Comparison of ENCODE assay signal across 8 cellular contexts in genomic region chr11:31509017-31509411, GRCh38. TPM values are rescaled to one million over a fixed set of nuclear protein-coding genes. Genes with fewer than 3 reads are reported as not detected.
A peak's percentile ranks its signal among the peaks of the same experiment; 100 is the strongest.
DNase-seq lines count a peak whose midpoint lies in the region; ATAC-seq, FAIRE-seq and TF ChIP-seq lines count a peak whose summit lies in the region.

No MANE protein-coding gene starts in this region.

- no peaks in the 10 kb centered on the region for H4K20me1 ChIP-seq in HepG2 (ENCODE audit: insufficient read depth, low read length)

- no peak for TF ChIP-seq RAD21 in HepG2 (CRISPR knock-in tag; IDR thresholded peaks at IDR 0.05)

- no peaks in the 10 kb centered on the region for H3K9me3 Mint-ChIP-seq in type B pancreatic cell

- BruUV-seq in HepG2 (replicated peaks; lab: Mats Ljungman, UMichigan) = TSS peak; percentile 78

- peaks cover 16% of the 10 kb centered on the region for H3K36me3 Mint-ChIP-seq in type B pancreatic cell

- no peak for TF ChIP-seq CTCF in astrocyte of the cerebellum (IDR thresholded peaks at IDR 0.05; ENCODE audit: low read depth, low read length, missing control alignments)
- TF ChIP-seq CTCF in HepG2 (CRISPR knock-in tag; IDR thresholded peaks at IDR 0.05) = no peak
- TF ChIP-seq CTCF in type B pancreatic cell (conservative IDR thresholded peaks at IDR 0.05) = no peak

- H3K27ac ChIP-seq in HUES48 (ENCODE audit: low read depth, low read length) (peak overlapping the region; percentile 78), HepG2 (ENCODE audit: extremely low read length, insufficient read depth, low read length) (peak overlapping the region; percentile 89)

- H2AFZ ChIP-seq in HepG2 (ENCODE audit: low read length) = peak overlapping the region; percentile 52

- peak overlapping the region; percentile 99 for H3K27ac Mint-ChIP-seq in type B pancreatic cell

- H3K79me2 ChIP-seq in HepG2 (ENCODE audit: insufficient read depth, low read length) = peaks cover 74% of the 10 kb centered on the region

- TF ChIP-seq POLR2A in HepG2 (IDR thresholded peaks at IDR 0.05; ENCODE audit: insufficient read depth in 1 of 2, low read depth in 2 of 2, low read length in 2 of 2) = no peak

- peak overlapping the region; percentile 90 for H3K4me2 ChIP-seq in HepG2 (ENCODE audit: low read depth, low read length)

- H3K9me3 ChIP-seq in HUES48 (ENCODE audit: control insufficient read depth, insufficient read depth, low read length) (no peaks in the 10 kb centered on the region), HepG2 (ENCODE audit: low read length) (no peaks in the 10 kb centered on the region)

- ATAC-seq in GM19452 (IDR thresholded peaks at IDR 0.05; ENCODE audit: unreplicated experiment) (peak; percentile 13), HepG2 (peak; percentile 15), HG02970 (IDR thresholded peaks at IDR 0.05; ENCODE audit: low FRiP score, unreplicated experiment) (no peak)

- peaks cover 7% of the 10 kb centered on the region; the same call in 1 of the 2 replicates for H3K36me3 ChIP-seq in HUES48 (ENCODE audit: control insufficient read depth, insufficient read depth, low read length)
- peaks cover 0 to 5% of the 10 kb centered on the region in 2 experiments; a peak in 1 of 5 replicates for H3K36me3 ChIP-seq in HepG2 (replicated peaks in 1 of 2; ENCODE audit: control insufficient read depth in 1 of 2, insufficient read depth in 2 of 2, low read length in 2 of 2)

- DNase-seq in DMS 273 (lab: John Stamatoyannopoulos, UW; ENCODE audit: unreplicated experiment) (peak; percentile 46), astrocyte of the cerebellum (ENCODE audit: low read depth) (no peak), HepG2 (ENCODE audit: low spot score) (peak; percentile 6), type B pancreatic cell (ENCODE audit: extremely low spot score, unreplicated experiment) (no peak)
- no peak for DNase-seq in stimulated activated CD4-positive, alpha-beta T cell treated with anti-CD3 and anti-CD28 coated beads, Interleukin-4, amount 100 ng/mL, for 4 hours

- peak overlapping the region; percentile 90 for H3K9ac ChIP-seq in HUES48 (ENCODE audit: low read depth, low read length)
- peak overlapping the region; percentile 83 for H3K9ac ChIP-seq in HepG2 (ENCODE audit: insufficient read depth, low read depth, low read length)

- CTCF ChIA-PET in HepG2 (lab: Yijun Ruan, JAX; ENCODE audit: low intra/inter-chr PET ratio, low total read pairs) = no interaction called here

- under 1% methylated on average over 8 of the region's 8 CpGs for WGBS in HepG2 (ENCODE audit: low lambda C conversion rate)

- H3K4me3 Mint-ChIP-seq in type B pancreatic cell = peak overlapping the region; percentile 100

- FAIRE-seq in HepG2 (lab: Jason Lieb, UNC) = no peak

- H3K4me3 ChIP-seq in HUES48 (ENCODE audit: low read depth, low read length) (peak overlapping the region; percentile 97), astrocyte of the cerebellum (ENCODE audit: low read depth, low read length) (peak overlapping the region; percentile 87), HepG2 (replicated peaks in 1 of 3; ENCODE audit: insufficient read depth in 1 of 3, low read depth in 2 of 3, low read length in 3 of 3) (peak overlapping the region; percentile 65 to 86 (median 66))

- POLR2A ChIA-PET in HepG2 (lab: Yijun Ruan, JAX) = no interaction called here

- intact Hi-C loops in HepG2 (cut with micrococcal nuclease; ENCODE audit: unreplicated experiment) = loop anchor here (10.0 kb wide), 1 partner anchor 306 kb away; the partner anchor contains the start of gene PAX6

- H3K27me3 Mint-ChIP-seq in type B pancreatic cell = no peaks in the 10 kb centered on the region

- in situ Hi-C loops in astrocyte of the cerebellum (cut with HindIII; ENCODE audit: low sequenced_read_pairs) (no loop called here), HepG2 (cut with HindIII; ENCODE audit: extremely low pct_ligation_motif_present, low pct_unique_long_range_greater_than_20kb) (no loop called here)

- no peaks in the 10 kb centered on the region for H3K27me3 ChIP-seq in HUES48 (ENCODE audit: control insufficient read depth, insufficient read depth, low read length)
- H3K27me3 ChIP-seq in HepG2 (ENCODE audit: control insufficient read depth in 1 of 2, insufficient read depth in 2 of 2, low read length in 2 of 2) = no peaks in the 10 kb centered on the region; a peak in 1 of 5 replicates

- TF ChIP-seq EP300 in HepG2 (IDR thresholded peaks at IDR 0.05; ENCODE audit: low read depth in 2 of 2, low read length in 2 of 2) (no peak), HepG2 (CRISPR knock-in tag; IDR thresholded peaks at IDR 0.05; ENCODE audit: borderline replicate concordance) (no peak)

- H3K4me1 ChIP-seq in HUES48 (ENCODE audit: control insufficient read depth, insufficient read depth, low read length) (peaks cover 16% of the 10 kb centered on the region), HepG2 (ENCODE audit: insufficient read depth, low read length) (peaks cover 42% of the 10 kb centered on the region)

- peaks cover 24% of the 10 kb centered on the region for H3K4me1 Mint-ChIP-seq in type B pancreatic cell (ENCODE audit: unreplicated experiment)

TF ChIP-seq in HepG2, 621 proteins besides CTCF, POLR2A, EP300 and RAD21 (continues in another document):
- TF ChIP-seq HIVEP1 (CRISPR knock-in tag; IDR thresholded peaks at IDR 0.05) (no peak), ZNF740 (CRISPR knock-in tag; IDR thresholded peaks at IDR 0.05) (no peak), ZBTB34 (CRISPR knock-in tag; IDR thresholded peaks at IDR 0.05) (no peak)

RNA-seq across cellular contexts. Expression of gene IMMP1L, which starts 0.4 kb away (rescaled TPM):
- total RNA-seq in HepG2 (2016; rRNA removed; fragmentation: Illumina TruSeq; extraction: Trizol) (51.8 and 57.9 TPM in 2 replicates), type B pancreatic cell (ENCODE audit: low replicate concordance) (27.7 and 35.2 TPM in 2 replicates)
- total RNA-seq in HepG2 (2016; cell fraction: cytosol; rRNA removed; fragmentation: Illumina TruSeq; extraction: Trizol; ENCODE audit: low read depth) = 104 and 120 TPM in 2 replicates
- total RNA-seq in HepG2 (2016; cell fraction: insoluble cytoplasmic fraction; rRNA removed; fragmentation: Illumina TruSeq; extraction: Trizol) = 64.0 and 123 TPM in 2 replicates
- 84.7 and 100 TPM in 2 replicates for total RNA-seq in HepG2 (2016; cell fraction: membrane; rRNA removed; fragmentation: Illumina TruSeq; extraction: Trizol)
- total RNA-seq in HepG2 (2016; cell fraction: nucleus; rRNA removed; fragmentation: Illumina TruSeq; extraction: Trizol) = 40.4 and 42.9 TPM in 2 replicates
- 26.1 and 42.4 TPM in 2 replicates for polyA plus RNA-seq in HepG2 (2011; rRNA removed)
- 20.1 and 22.4 TPM in 2 replicates for polyA plus RNA-seq in HepG2 (2011; cell fraction: cytosol; rRNA removed)
- polyA plus RNA-seq in HepG2 (2011; cell fraction: nucleus; rRNA removed) = 11.1 and 15.1 TPM in 2 replicates
- polyA plus RNA-seq in HepG2 (2012) = 23.5 and 24.7 TPM in 2 replicates
- 80.2 and 87.5 TPM in 2 replicates for polyA plus RNA-seq in HepG2 (2016; cell fraction: cytosol; fragmentation: Illumina TruSeq; extraction: Trizol; ENCODE audit: low read depth)
- 46.2 and 82.2 TPM in 2 replicates for polyA plus RNA-seq in HepG2 (2016; cell fraction: insoluble cytoplasmic fraction; fragmentation: Illumina TruSeq; extraction: Trizol; ENCODE audit: low read depth)
- 60.8 and 86.8 TPM in 2 replicates for polyA plus RNA-seq in HepG2 (2016; cell fraction: membrane; fragmentation: Illumina TruSeq; extraction: Trizol; ENCODE audit: low read depth)
- 40.9 and 42.9 TPM in 2 replicates for polyA plus RNA-seq in HepG2 (2016; cell fraction: nucleus; fragmentation: Illumina TruSeq; extraction: Trizol; ENCODE audit: insufficient read depth, low read depth)
- polyA minus RNA-seq in HepG2 (2011; rRNA and poly(A)+ RNA removed; ENCODE audit: low replicate concordance) = 4.9 and 8.8 TPM in 2 replicates
- polyA minus RNA-seq in HepG2 (2011; cell fraction: cytosol; rRNA and poly(A)+ RNA removed) = 5.8 and 5.9 TPM in 2 replicates
- 34.9 and 50.6 TPM in 2 replicates for polyA minus RNA-seq in HepG2 (2011; cell fraction: nucleus; rRNA and poly(A)+ RNA removed)

RNA-seq across cellular contexts. Expression of gene ELP4, which starts 0.6 kb away (rescaled TPM):
- 19.1 and 23.1 TPM in 2 replicates for total RNA-seq in HepG2 (2016; rRNA removed; fragmentation: Illumina TruSeq; extraction: Trizol)
- 3.9 and 5.7 TPM in 2 replicates for total RNA-seq in HepG2 (2016; cell fraction: cytosol; rRNA removed; fragmentation: Illumina TruSeq; extraction: Trizol; ENCODE audit: low read depth)
- 17.1 and 19.0 TPM in 2 replicates for total RNA-seq in HepG2 (2016; cell fraction: insoluble cytoplasmic fraction; rRNA removed; fragmentation: Illumina TruSeq; extraction: Trizol)
- total RNA-seq in HepG2 (2016; cell fraction: membrane; rRNA removed; fragmentation: Illumina TruSeq; extraction: Trizol) = 8.0 and 9.1 TPM in 2 replicates
- total RNA-seq in HepG2 (2016; cell fraction: nucleus; rRNA removed; fragmentation: Illumina TruSeq; extraction: Trizol) = 31.1 and 33.6 TPM in 2 replicates
- polyA plus RNA-seq in HepG2 (2011; rRNA removed) = 10.8 and 12.8 TPM in 2 replicates
- polyA plus RNA-seq in HepG2 (2011; cell fraction: cytosol; rRNA removed) = 7.0 and 7.4 TPM in 2 replicates
- polyA plus RNA-seq in HepG2 (2011; cell fraction: nucleus; rRNA removed) = 3.7 and 3.8 TPM in 2 replicates
- polyA plus RNA-seq in HepG2 (2012) = 6.9 and 11.8 TPM in 2 replicates
- 4.8 TPM in 2 replicates for polyA plus RNA-seq in HepG2 (2016; cell fraction: cytosol; fragmentation: Illumina TruSeq; extraction: Trizol; ENCODE audit: low read depth)
- 24.0 and 26.4 TPM in 2 replicates for polyA plus RNA-seq in HepG2 (2016; cell fraction: insoluble cytoplasmic fraction; fragmentation: Illumina TruSeq; extraction: Trizol; ENCODE audit: low read depth)
- polyA plus RNA-seq in HepG2 (2016; cell fraction: membrane; fragmentation: Illumina TruSeq; extraction: Trizol; ENCODE audit: low read depth) = 7.8 and 9.4 TPM in 2 replicates
- polyA plus RNA-seq in HepG2 (2016; cell fraction: nucleus; fragmentation: Illumina TruSeq; extraction: Trizol; ENCODE audit: insufficient read depth, low read depth) = 10.4 and 10.7 TPM in 2 replicates
- 12.8 and 23.6 TPM in 2 replicates for polyA minus RNA-seq in HepG2 (2011; rRNA and poly(A)+ RNA removed; ENCODE audit: low replicate concordance)
- polyA minus RNA-seq in HepG2 (2011; cell fraction: cytosol; rRNA and poly(A)+ RNA removed) = 7.4 and 8.1 TPM in 2 replicates
- 78.1 and 97.2 TPM in 2 replicates for polyA minus RNA-seq in HepG2 (2011; cell fraction: nucleus; rRNA and poly(A)+ RNA removed)
- 15.1 and 21.7 TPM in 2 replicates for total RNA-seq in type B pancreatic cell (ENCODE audit: low replicate concordance)

Comparison
In these comparisons a context has a peak if more than half of its experiments do, and no peak if none do; other contexts are left out.
1. DNase-seq: peak in DMS 273 (single experiment) and HepG2 (single experiment); none in astrocyte of the cerebellum (single experiment), type B pancreatic cell (single experiment) and stimulated activated CD4-positive, alpha-beta T cell treated with anti-CD3 and anti-CD28 coated beads, Interleukin-4, amount 100 ng/mL, for 4 hours (0 of 2).
2. Peak in every context shown above with its lines, with median percentiles within 50 percentile points of each other: H3K4me3 ChIP-seq.